ENCODE assay signal across 1 cellular context in the genomic region with DNA sequence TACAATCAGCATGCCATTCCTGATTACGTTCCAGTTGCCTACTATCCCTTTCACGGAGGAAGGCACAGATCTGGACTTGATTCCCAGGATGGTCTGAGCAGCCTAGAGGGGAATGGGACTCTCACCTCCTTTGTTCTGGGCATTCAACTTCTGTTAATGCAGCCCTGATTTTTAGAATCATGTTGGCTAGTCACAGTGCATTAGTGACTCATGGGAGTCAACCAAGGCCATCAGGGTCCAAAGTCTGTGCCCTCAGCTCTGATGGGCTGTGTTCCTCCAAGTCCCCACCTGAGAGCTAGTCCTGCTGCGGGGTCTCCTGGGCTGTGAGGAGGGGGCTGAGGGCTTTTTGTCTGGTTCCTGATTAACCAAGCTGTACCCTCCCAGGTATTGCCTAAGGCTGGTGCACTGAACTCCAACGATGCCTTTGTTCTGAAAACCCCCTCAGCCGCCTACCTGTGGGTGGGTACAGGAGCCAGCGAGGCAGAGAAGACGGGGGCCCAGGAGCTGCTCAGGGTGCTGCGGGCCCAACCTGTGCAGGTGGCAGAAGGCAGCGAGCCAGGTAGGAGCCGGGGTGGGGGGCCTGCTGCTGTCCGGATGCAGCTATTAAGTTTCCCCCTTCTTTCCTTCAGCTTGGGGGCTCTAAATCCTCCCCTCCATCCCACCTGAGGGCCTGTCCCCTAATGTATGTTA.
TF ChIP-seq lines count a peak whose summit lies in the region.

No MANE protein-coding gene starts in this region.

TF ChIP-seq in HepG2, 621 proteins besides CTCF, POLR2A, EP300 and RAD21:
- no peak for TF ChIP-seq NR2F1 (CRISPR knock-in tag; IDR thresholded peaks at IDR 0.05)
- TF ChIP-seq RXRA (CRISPR knock-in tag; IDR thresholded peaks at IDR 0.05), result 0 out of 2 replicates have a peak, but pooled peaks have one; percentile 33
- TF ChIP-seq KDM5B (CRISPR knock-in tag; IDR thresholded peaks at IDR 0.05; ENCODE audit: borderline replicate concordance), result no peak
- TF ChIP-seq ZBTB7A (CRISPR knock-in tag; IDR thresholded peaks at IDR 0.05), result 0 out of 2 replicates have a peak, but pooled peaks have one; percentile 36
- TF ChIP-seq TRIM24 (CRISPR knock-in tag; IDR thresholded peaks at IDR 0.05), result no peak
- TF ChIP-seq, protein P1, sequence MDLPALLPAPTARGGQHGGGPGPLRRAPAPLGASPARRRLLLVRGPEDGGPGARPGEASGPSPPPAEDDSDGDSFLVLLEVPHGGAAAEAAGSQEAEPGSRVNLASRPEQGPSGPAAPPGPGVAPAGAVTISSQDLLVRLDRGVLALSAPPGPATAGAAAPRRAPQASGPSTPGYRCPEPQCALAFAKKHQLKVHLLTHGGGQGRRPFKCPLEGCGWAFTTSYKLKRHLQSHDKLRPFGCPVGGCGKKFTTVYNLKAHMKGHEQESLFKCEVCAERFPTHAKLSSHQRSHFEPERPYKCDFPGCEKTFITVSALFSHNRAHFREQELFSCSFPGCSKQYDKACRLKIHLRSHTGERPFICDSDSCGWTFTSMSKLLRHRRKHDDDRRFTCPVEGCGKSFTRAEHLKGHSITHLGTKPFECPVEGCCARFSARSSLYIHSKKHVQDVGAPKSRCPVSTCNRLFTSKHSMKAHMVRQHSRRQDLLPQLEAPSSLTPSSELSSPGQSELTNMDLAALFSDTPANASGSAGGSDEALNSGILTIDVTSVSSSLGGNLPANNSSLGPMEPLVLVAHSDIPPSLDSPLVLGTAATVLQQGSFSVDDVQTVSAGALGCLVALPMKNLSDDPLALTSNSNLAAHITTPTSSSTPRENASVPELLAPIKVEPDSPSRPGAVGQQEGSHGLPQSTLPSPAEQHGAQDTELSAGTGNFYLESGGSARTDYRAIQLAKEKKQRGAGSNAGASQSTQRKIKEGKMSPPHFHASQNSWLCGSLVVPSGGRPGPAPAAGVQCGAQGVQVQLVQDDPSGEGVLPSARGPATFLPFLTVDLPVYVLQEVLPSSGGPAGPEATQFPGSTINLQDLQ (CRISPR knock-in tag; IDR thresholded peaks at IDR 0.05), result 0 out of 2 replicates have a peak, but pooled peaks have one; percentile 40
- TF ChIP-seq ZMYM3 (CRISPR knock-in tag; IDR thresholded peaks at IDR 0.05), result peak; percentile 49; the same call in 1 of the 2 replicates
- no peak for TF ChIP-seq ZNF761 (CRISPR knock-in tag; conservative IDR thresholded peaks at IDR 0.05)
- TF ChIP-seq GATAD2A (CRISPR knock-in tag; IDR thresholded peaks at IDR 0.05), result 0 out of 2 replicates have a peak, but pooled peaks have one; percentile 16
- no peak for TF ChIP-seq SP5 (CRISPR knock-in tag; IDR thresholded peaks at IDR 0.05; ENCODE audit: borderline replicate concordance, low read depth)
- peak; percentile 24; the same call in 1 of the 2 replicates for TF ChIP-seq JUND (CRISPR knock-in tag; IDR thresholded peaks at IDR 0.05)
- no peak for TF ChIP-seq ZNF788 (CRISPR knock-in tag; IDR thresholded peaks at IDR 0.05; ENCODE audit: borderline replicate concordance)
- no peak for TF ChIP-seq ZNF772 (CRISPR knock-in tag; IDR thresholded peaks at IDR 0.05)
- peak; percentile 52 for TF ChIP-seq RBM22 (optimal IDR thresholded peaks at IDR 0.05; ENCODE audit: low read length)
- TF ChIP-seq AGO2 (optimal IDR thresholded peaks at IDR 0.05; ENCODE audit: low read depth, low read length), result peak; percentile 34
- no peak for TF ChIP-seq ZNF773 (CRISPR knock-in tag; IDR thresholded peaks at IDR 0.05; ENCODE audit: borderline replicate concordance)
- TF ChIP-seq, protein P2, sequence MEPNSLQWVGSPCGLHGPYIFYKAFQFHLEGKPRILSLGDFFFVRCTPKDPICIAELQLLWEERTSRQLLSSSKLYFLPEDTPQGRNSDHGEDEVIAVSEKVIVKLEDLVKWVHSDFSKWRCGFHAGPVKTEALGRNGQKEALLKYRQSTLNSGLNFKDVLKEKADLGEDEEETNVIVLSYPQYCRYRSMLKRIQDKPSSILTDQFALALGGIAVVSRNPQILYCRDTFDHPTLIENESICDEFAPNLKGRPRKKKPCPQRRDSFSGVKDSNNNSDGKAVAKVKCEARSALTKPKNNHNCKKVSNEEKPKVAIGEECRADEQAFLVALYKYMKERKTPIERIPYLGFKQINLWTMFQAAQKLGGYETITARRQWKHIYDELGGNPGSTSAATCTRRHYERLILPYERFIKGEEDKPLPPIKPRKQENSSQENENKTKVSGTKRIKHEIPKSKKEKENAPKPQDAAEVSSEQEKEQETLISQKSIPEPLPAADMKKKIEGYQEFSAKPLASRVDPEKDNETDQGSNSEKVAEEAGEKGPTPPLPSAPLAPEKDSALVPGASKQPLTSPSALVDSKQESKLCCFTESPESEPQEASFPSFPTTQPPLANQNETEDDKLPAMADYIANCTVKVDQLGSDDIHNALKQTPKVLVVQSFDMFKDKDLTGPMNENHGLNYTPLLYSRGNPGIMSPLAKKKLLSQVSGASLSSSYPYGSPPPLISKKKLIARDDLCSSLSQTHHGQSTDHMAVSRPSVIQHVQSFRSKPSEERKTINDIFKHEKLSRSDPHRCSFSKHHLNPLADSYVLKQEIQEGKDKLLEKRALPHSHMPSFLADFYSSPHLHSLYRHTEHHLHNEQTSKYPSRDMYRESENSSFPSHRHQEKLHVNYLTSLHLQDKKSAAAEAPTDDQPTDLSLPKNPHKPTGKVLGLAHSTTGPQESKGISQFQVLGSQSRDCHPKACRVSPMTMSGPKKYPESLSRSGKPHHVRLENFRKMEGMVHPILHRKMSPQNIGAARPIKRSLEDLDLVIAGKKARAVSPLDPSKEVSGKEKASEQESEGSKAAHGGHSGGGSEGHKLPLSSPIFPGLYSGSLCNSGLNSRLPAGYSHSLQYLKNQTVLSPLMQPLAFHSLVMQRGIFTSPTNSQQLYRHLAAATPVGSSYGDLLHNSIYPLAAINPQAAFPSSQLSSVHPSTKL (CRISPR knock-in tag; IDR thresholded peaks at IDR 0.05), result 0 out of 2 replicates have a peak, but pooled peaks have one; percentile 10
- TF ChIP-seq FOSL2 (CRISPR knock-in tag; IDR thresholded peaks at IDR 0.05), result peak; percentile 81
- peak; percentile 55; the same call in 1 of the 2 replicates for TF ChIP-seq HNF4A (CRISPR knock-in tag; IDR thresholded peaks at IDR 0.05)
- TF ChIP-seq HOXA5 (CRISPR knock-in tag; IDR thresholded peaks at IDR 0.05), result no peak
- TF ChIP-seq ZNF253 (CRISPR knock-in tag; IDR thresholded peaks at IDR 0.05; ENCODE audit: borderline replicate concordance), result no peak
- TF ChIP-seq STAT5B (CRISPR knock-in tag; IDR thresholded peaks at IDR 0.05), result no peak
- TF ChIP-seq ZFP1 (CRISPR knock-in tag; IDR thresholded peaks at IDR 0.05), result no peak
- TF ChIP-seq, protein P3, sequence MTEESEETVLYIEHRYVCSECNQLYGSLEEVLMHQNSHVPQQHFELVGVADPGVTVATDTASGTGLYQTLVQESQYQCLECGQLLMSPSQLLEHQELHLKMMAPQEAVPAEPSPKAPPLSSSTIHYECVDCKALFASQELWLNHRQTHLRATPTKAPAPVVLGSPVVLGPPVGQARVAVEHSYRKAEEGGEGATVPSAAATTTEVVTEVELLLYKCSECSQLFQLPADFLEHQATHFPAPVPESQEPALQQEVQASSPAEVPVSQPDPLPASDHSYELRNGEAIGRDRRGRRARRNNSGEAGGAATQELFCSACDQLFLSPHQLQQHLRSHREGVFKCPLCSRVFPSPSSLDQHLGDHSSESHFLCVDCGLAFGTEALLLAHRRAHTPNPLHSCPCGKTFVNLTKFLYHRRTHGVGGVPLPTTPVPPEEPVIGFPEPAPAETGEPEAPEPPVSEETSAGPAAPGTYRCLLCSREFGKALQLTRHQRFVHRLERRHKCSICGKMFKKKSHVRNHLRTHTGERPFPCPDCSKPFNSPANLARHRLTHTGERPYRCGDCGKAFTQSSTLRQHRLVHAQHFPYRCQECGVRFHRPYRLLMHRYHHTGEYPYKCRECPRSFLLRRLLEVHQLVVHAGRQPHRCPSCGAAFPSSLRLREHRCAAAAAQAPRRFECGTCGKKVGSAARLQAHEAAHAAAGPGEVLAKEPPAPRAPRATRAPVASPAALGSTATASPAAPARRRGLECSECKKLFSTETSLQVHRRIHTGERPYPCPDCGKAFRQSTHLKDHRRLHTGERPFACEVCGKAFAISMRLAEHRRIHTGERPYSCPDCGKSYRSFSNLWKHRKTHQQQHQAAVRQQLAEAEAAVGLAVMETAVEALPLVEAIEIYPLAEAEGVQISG (CRISPR knock-in tag; IDR thresholded peaks at IDR 0.05), result no peak
- no peak for TF ChIP-seq ASH2L (IDR thresholded peaks at IDR 0.05; ENCODE audit: insufficient read length, low read depth, low read length)
- TF ChIP-seq KDM1A (CRISPR knock-in tag; IDR thresholded peaks at IDR 0.05), result 0 out of 2 replicates have a peak, but pooled peaks have one; percentile 41
- no peak for TF ChIP-seq ZNF20 (CRISPR knock-in tag; IDR thresholded peaks at IDR 0.05)
- TF ChIP-seq ZNF563 (CRISPR knock-in tag; IDR thresholded peaks at IDR 0.05), result no peak
- no peak for TF ChIP-seq ZBTB38 (CRISPR knock-in tag; IDR thresholded peaks at IDR 0.05)
